In the genomic region with DNA sequence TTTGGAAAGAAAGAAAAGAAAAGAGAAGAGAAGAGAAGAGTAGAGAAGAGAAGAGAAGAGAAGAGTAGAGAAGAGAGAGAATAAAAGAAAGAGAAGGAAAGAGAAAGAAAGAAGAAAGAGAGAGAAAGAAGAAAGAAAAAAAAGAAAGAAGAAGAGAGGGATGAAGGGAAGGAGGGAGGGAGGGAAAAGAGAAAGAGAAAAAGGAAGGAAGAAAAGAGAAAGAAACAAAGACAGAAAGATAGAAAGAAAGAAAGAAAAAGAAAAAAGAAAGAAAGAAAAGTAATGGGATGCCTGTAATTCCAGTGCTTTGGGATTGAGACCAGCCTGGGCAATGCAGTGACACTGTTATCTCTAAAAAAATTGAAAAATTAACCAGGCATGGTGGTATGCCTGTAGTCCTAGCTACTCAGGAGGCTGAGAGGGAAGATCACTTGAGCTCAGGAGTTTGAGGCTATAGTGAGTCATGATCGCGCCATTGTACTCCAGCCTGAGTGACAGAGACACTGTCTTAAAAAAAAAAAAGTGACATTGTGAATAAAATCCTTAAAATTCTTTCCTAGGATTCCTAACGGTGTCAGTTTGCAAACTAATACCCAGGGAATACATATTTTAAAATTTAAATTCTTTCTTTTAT, we compare ENCODE assay signal across 1 cellular context.
TF ChIP-seq lines count a peak whose summit lies in the region.

No MANE protein-coding gene starts in this region.

TF ChIP-seq in H1, 55 proteins besides CTCF, POLR2A, EP300 and RAD21:
- TF ChIP-seq KDM4A (IDR thresholded peaks at IDR 0.05; ENCODE audit: low read depth, low read length, severe bottlenecking): no peak
- TF ChIP-seq, protein P1, sequence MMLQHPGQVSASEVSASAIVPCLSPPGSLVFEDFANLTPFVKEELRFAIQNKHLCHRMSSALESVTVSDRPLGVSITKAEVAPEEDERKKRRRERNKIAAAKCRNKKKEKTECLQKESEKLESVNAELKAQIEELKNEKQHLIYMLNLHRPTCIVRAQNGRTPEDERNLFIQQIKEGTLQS (IDR thresholded peaks at IDR 0.05; ENCODE audit: insufficient read depth, low read depth, low read length): no peak
